Comparison of ENCODE assay signal across 8 cellular contexts in the genomic region with DNA sequence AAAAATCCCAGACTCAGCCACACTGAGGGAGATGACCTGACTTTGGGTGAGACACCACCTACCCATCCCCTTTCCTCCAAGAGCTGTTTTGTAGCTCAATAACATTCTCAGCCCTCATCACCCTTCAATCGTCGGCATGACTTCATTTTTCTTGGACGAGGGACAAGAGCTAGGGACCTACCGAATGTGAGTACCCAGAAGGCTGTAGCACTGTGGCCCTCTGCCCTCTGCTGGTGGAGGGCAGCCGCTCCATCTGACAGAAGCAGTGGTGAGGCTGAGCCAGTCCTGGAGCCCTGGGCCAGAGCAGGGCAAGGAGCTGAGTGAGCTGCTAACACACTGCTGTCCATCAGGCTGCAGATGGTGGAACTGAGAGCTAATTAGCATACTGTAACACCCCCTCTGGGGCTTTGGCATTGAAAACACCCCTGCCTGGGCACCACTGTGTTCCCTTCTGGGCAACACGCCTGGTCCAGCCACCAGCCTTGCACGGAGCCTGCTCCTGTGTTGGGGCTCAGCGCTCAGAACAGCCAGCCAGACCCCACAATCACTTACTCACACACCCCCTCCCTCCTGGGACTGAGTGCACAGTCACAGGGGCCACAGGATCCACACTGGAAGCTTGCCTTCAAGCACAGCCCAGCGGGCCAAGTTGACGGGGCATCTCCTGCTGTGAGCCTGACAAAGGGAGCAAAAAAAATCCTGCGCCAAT. TPM values are rescaled to one million over a fixed set of nuclear protein-coding genes. Genes with fewer than 3 reads are reported as not detected.
DNase-seq lines count a peak whose midpoint lies in the region; ATAC-seq, FAIRE-seq and TF ChIP-seq lines count a peak whose summit lies in the region.

No MANE protein-coding gene starts in this region.

- in situ Hi-C loops in HepG2 (cut with HindIII; ENCODE audit: extremely low pct_ligation_motif_present, low pct_unique_long_range_greater_than_20kb): loop anchor here (5.0 to 25.0 kb wide), 2 partner anchors 119 to 254 kb away; no protein-coding TSS in a partner anchor

- no peak overlapping the region for H3K9ac ChIP-seq in KMS-11
- no peak overlapping the region for H3K9ac ChIP-seq in adipocyte (ENCODE audit: low read length)
- H3K9ac ChIP-seq in HepG2 (ENCODE audit: insufficient read depth, low read depth, low read length): no peak overlapping the region

- 43% methylated on average over 8 of the region's 11 CpGs for WGBS in HepG2 (ENCODE audit: low lambda C conversion rate)

- H3K4me2 ChIP-seq in KMS-11 (no peak overlapping the region), HepG2 (ENCODE audit: low read depth, low read length) (no peak overlapping the region)

- H4K20me1 ChIP-seq in KMS-11 (ENCODE audit: insufficient read depth) (no peaks in the 10 kb centered on the region), HepG2 (ENCODE audit: insufficient read depth, low read length) (no peaks in the 10 kb centered on the region)

- peak; percentile 91 for ATAC-seq in HepG2
- ATAC-seq in HG03520 (IDR thresholded peaks at IDR 0.05; ENCODE audit: unreplicated experiment): no peak

- intact Hi-C loops in HepG2 (cut with micrococcal nuclease; ENCODE audit: unreplicated experiment): loop anchor here (10.0 kb wide), 1 partner anchor 256 kb away; no protein-coding TSS in a partner anchor

- TF ChIP-seq CTCF in KMS-11 (conservative IDR thresholded peaks at IDR 0.05; ENCODE audit: low read depth, low read length) (peak; percentile 71), HepG2 (CRISPR knock-in tag; IDR thresholded peaks at IDR 0.05) (peak; percentile 84)

- H3K9me3 ChIP-seq in adipocyte (ENCODE audit: control insufficient read depth, low read length): no peaks in the 10 kb centered on the region
- H3K9me3 ChIP-seq in HepG2 (ENCODE audit: low read length): no peaks in the 10 kb centered on the region

- TF ChIP-seq POLR2A in HepG2 (IDR thresholded peaks at IDR 0.05; ENCODE audit: insufficient read depth in 1 of 2, low read depth in 2 of 2, low read length in 2 of 2): no peak

- H2AFZ ChIP-seq in KMS-11 (ENCODE audit: low read depth): no peak overlapping the region
- no peak overlapping the region for H2AFZ ChIP-seq in HepG2 (ENCODE audit: low read length)

- POLR2A ChIA-PET in HepG2 (lab: Yijun Ruan, JAX): no interaction called here

- peak; percentile 39 for FAIRE-seq in HepG2 (lab: Jason Lieb, UNC)

- H3K27me3 ChIP-seq in KMS-11 (ENCODE audit: insufficient read depth, low read depth) (peaks cover 11% of the 10 kb centered on the region; the same call in 1 of the 2 replicates), adipocyte (replicated peaks; ENCODE audit: control insufficient read depth, insufficient read depth, low read length) (peaks cover 29% of the 10 kb centered on the region), HepG2 (ENCODE audit: control insufficient read depth in 1 of 2, insufficient read depth in 2 of 2, low read length in 2 of 2) (peaks cover 0 to 3% of the 10 kb centered on the region in 2 experiments; a peak in 1 of 5 replicates)

- H3K36me3 ChIP-seq in KMS-11 (ENCODE audit: insufficient read depth): no peaks in the 10 kb centered on the region
- H3K36me3 ChIP-seq in adipocyte (ENCODE audit: control insufficient read depth, insufficient read depth, low read length, severe bottlenecking): no peaks in the 10 kb centered on the region
- H3K36me3 ChIP-seq in HepG2 (replicated peaks in 1 of 2; ENCODE audit: control insufficient read depth in 1 of 2, insufficient read depth in 2 of 2, low read length in 2 of 2): no peaks in the 10 kb centered on the region

- H3K4me1 ChIP-seq in KMS-11 (ENCODE audit: low read depth, poor library complexity, severe bottlenecking) (peaks cover 6% of the 10 kb centered on the region), adipocyte (ENCODE audit: control insufficient read depth, insufficient read depth, low read length) (peaks cover 8% of the 10 kb centered on the region), HepG2 (ENCODE audit: insufficient read depth, low read length) (0 out of 2 replicates have a peak, but pooled peaks cover 6% of the 10 kb centered on the region)

- peak; percentile 15 for DNase-seq in NCI-H2196 (lab: John Stamatoyannopoulos, UW; ENCODE audit: unreplicated experiment)
- no peak for DNase-seq in NCI-H2196 treated with DMSO at 0.1 percent for 48 hours (lab: John Stamatoyannopoulos, UW; ENCODE audit: unreplicated experiment)
- DNase-seq in adipocyte (ENCODE audit: low read depth): peak; percentile 79
- DNase-seq in HepG2 (ENCODE audit: low spot score): peak; percentile 41
- no peak for DNase-seq in NCI-H774 (lab: John Stamatoyannopoulos, UW)
- no peak for DNase-seq in kidney glomerular epithelial cell (lab: John Stamatoyannopoulos, UW)

- CTCF ChIA-PET in HepG2 (lab: Yijun Ruan, JAX; ENCODE audit: low intra/inter-chr PET ratio, low total read pairs): interaction anchor here (0.6 to 1.9 kb wide), 2 partner anchors 120 to 123 kb away, joined by 3 to 14 read pairs; no protein-coding TSS in a partner anchor

- TF ChIP-seq EP300 in HepG2 (IDR thresholded peaks at IDR 0.05; ENCODE audit: low read depth in 2 of 2, low read length in 2 of 2) (no peak), HepG2 (CRISPR knock-in tag; IDR thresholded peaks at IDR 0.05; ENCODE audit: borderline replicate concordance) (no peak)

- peak; percentile 60; the same call in 1 of the 2 replicates for TF ChIP-seq RAD21 in HepG2 (CRISPR knock-in tag; IDR thresholded peaks at IDR 0.05)

- H3K27ac ChIP-seq in KMS-11 (no peak overlapping the region), HepG2 (ENCODE audit: extremely low read length, insufficient read depth, low read length) (no peak overlapping the region)

- H3K79me2 ChIP-seq in KMS-11 (ENCODE audit: insufficient read depth, low read depth): no peaks in the 10 kb centered on the region
- H3K79me2 ChIP-seq in HepG2 (ENCODE audit: insufficient read depth, low read length): no peaks in the 10 kb centered on the region

- BruUV-seq in HepG2 (replicated peaks; lab: Mats Ljungman, UMichigan): no TSS peak

- no peak overlapping the region for H3K4me3 ChIP-seq in KMS-11 (IDR thresholded peaks at IDR 0.05; ENCODE audit: insufficient read depth, low read depth, low read length)
- H3K4me3 ChIP-seq in adipocyte (ENCODE audit: low read length): no peak overlapping the region
- no peak overlapping the region for H3K4me3 ChIP-seq in HepG2 (replicated peaks in 1 of 3; ENCODE audit: insufficient read depth in 1 of 3, low read depth in 2 of 3, low read length in 3 of 3)

TF ChIP-seq in HepG2, 621 proteins besides CTCF, POLR2A, EP300 and RAD21 (continues in another document):
- TF ChIP-seq PHF20 (CRISPR knock-in tag; IDR thresholded peaks at IDR 0.05) (no peak), TBP (CRISPR knock-in tag; IDR thresholded peaks at IDR 0.05) (no peak), BRD4 (CRISPR knock-in tag; IDR thresholded peaks at IDR 0.05) (no peak), SMC3 (IDR thresholded peaks at IDR 0.05; ENCODE audit: low read length) (peak; percentile 58), ZNF20 (CRISPR knock-in tag; IDR thresholded peaks at IDR 0.05) (no peak)

RNA-seq across cellular contexts. Expression of a gene that starts 18.3 kb away (rescaled TPM):
- total RNA-seq in HepG2 (2016; rRNA removed; fragmentation: Illumina TruSeq; extraction: Trizol): not detected in 2 replicates
- total RNA-seq in HepG2 (2016; cell fraction: cytosol; rRNA removed; fragmentation: Illumina TruSeq; extraction: Trizol; ENCODE audit: low read depth): not detected in 2 replicates
- not detected in 2 replicates for total RNA-seq in HepG2 (2016; cell fraction: insoluble cytoplasmic fraction; rRNA removed; fragmentation: Illumina TruSeq; extraction: Trizol)
- total RNA-seq in HepG2 (2016; cell fraction: membrane; rRNA removed; fragmentation: Illumina TruSeq; extraction: Trizol): not detected in 2 replicates
- total RNA-seq in HepG2 (2016; cell fraction: nucleus; rRNA removed; fragmentation: Illumina TruSeq; extraction: Trizol): not detected in 2 replicates
- polyA plus RNA-seq in HepG2 (2011; rRNA removed): 0.12 and 0.20 TPM in 2 replicates
- polyA plus RNA-seq in HepG2 (2011; cell fraction: cytosol; rRNA removed): 0.18 and 0.23 TPM in 2 replicates
- 0.17 and 0.27 TPM in 2 replicates for polyA plus RNA-seq in HepG2 (2011; cell fraction: nucleus; rRNA removed)
- not detected in 2 replicates for polyA plus RNA-seq in HepG2 (2012)
- 0.09 TPM in 1 of 2 replicates, not detected in the other for polyA plus RNA-seq in HepG2 (2016; cell fraction: cytosol; fragmentation: Illumina TruSeq; extraction: Trizol; ENCODE audit: low read depth)
- polyA plus RNA-seq in HepG2 (2016; cell fraction: insoluble cytoplasmic fraction; fragmentation: Illumina TruSeq; extraction: Trizol; ENCODE audit: low read depth): not detected in 2 replicates
- 0.15 TPM in 1 of 2 replicates, not detected in the other for polyA plus RNA-seq in HepG2 (2016; cell fraction: membrane; fragmentation: Illumina TruSeq; extraction: Trizol; ENCODE audit: low read depth)
- polyA plus RNA-seq in HepG2 (2016; cell fraction: nucleus; fragmentation: Illumina TruSeq; extraction: Trizol; ENCODE audit: insufficient read depth, low read depth): 0.30 TPM in 1 of 2 replicates, not detected in the other
- 1.3 TPM in 1 of 2 replicates, not detected in the other for polyA minus RNA-seq in HepG2 (2011; rRNA and poly(A)+ RNA removed; ENCODE audit: low replicate concordance)
- polyA minus RNA-seq in HepG2 (2011; cell fraction: cytosol; rRNA and poly(A)+ RNA removed): not detected in 2 replicates
- not detected in 2 replicates for polyA minus RNA-seq in HepG2 (2011; cell fraction: nucleus; rRNA and poly(A)+ RNA removed)

RNA-seq across cellular contexts. Expression of a gene that starts 51.0 kb away (rescaled TPM):
- 4.9 and 5.8 TPM in 2 replicates for total RNA-seq in HepG2 (2016; rRNA removed; fragmentation: Illumina TruSeq; extraction: Trizol)
- 1.1 and 1.4 TPM in 2 replicates for total RNA-seq in HepG2 (2016; cell fraction: cytosol; rRNA removed; fragmentation: Illumina TruSeq; extraction: Trizol; ENCODE audit: low read depth)
- total RNA-seq in HepG2 (2016; cell fraction: insoluble cytoplasmic fraction; rRNA removed; fragmentation: Illumina TruSeq; extraction: Trizol): 5.8 and 6.7 TPM in 2 replicates
- 3.8 and 5.2 TPM in 2 replicates for total RNA-seq in HepG2 (2016; cell fraction: membrane; rRNA removed; fragmentation: Illumina TruSeq; extraction: Trizol)
- total RNA-seq in HepG2 (2016; cell fraction: nucleus; rRNA removed; fragmentation: Illumina TruSeq; extraction: Trizol): 6.1 and 7.3 TPM in 2 replicates
- 3.5 and 3.6 TPM in 2 replicates for polyA plus RNA-seq in HepG2 (2011; rRNA removed)
- 1.5 and 2.0 TPM in 2 replicates for polyA plus RNA-seq in HepG2 (2011; cell fraction: cytosol; rRNA removed)
- polyA plus RNA-seq in HepG2 (2011; cell fraction: nucleus; rRNA removed): 8.1 and 8.3 TPM in 2 replicates
- polyA plus RNA-seq in HepG2 (2012): 2.1 and 2.7 TPM in 2 replicates
- 0.94 and 1.0 TPM in 2 replicates for polyA plus RNA-seq in HepG2 (2016; cell fraction: cytosol; fragmentation: Illumina TruSeq; extraction: Trizol; ENCODE audit: low read depth)
- 4.8 and 5.1 TPM in 2 replicates for polyA plus RNA-seq in HepG2 (2016; cell fraction: insoluble cytoplasmic fraction; fragmentation: Illumina TruSeq; extraction: Trizol; ENCODE audit: low read depth)
- polyA plus RNA-seq in HepG2 (2016; cell fraction: membrane; fragmentation: Illumina TruSeq; extraction: Trizol; ENCODE audit: low read depth): 1.9 and 2.6 TPM in 2 replicates
- 7.4 and 9.8 TPM in 2 replicates for polyA plus RNA-seq in HepG2 (2016; cell fraction: nucleus; fragmentation: Illumina TruSeq; extraction: Trizol; ENCODE audit: insufficient read depth, low read depth)
- 0.54 and 5.8 TPM in 2 replicates for polyA minus RNA-seq in HepG2 (2011; rRNA and poly(A)+ RNA removed; ENCODE audit: low replicate concordance)
- polyA minus RNA-seq in HepG2 (2011; cell fraction: cytosol; rRNA and poly(A)+ RNA removed): 1.2 and 2.0 TPM in 2 replicates
- polyA minus RNA-seq in HepG2 (2011; cell fraction: nucleus; rRNA and poly(A)+ RNA removed): 7.0 and 9.7 TPM in 2 replicates

Comparison
In these comparisons a context has a peak if more than half of its experiments do, and no peak if none do; other contexts are left out.
1. DNase-seq: peak in NCI-H2196 (single experiment), adipocyte (single experiment) and HepG2 (single experiment); none in NCI-H2196 treated with DMSO at 0.1 percent for 48 hours (single experiment), NCI-H774 (single experiment) and kidney glomerular epithelial cell (single experiment).